ENCODE assay signal across 18 cellular contexts in genomic region chr13:38981096-38981495, GRCh38. TPM values are rescaled to one million over a fixed set of nuclear protein-coding genes. Genes with fewer than 3 reads are reported as not detected.
"Had no signal": no experiment of that assay in that cellular context is flagged by ENCODE, and none has a peak within 500 bp of the region (broad histone marks: within the 10 kb centered on the region; RNA-seq: fewer than 3 reads in every experiment).

No MANE protein-coding gene starts in this region.

- H2AFZ ChIP-seq: hepatocyte had no signal

- H3K79me2 ChIP-seq: hepatocyte had no signal

- H3K4me3 ChIP-seq: adrenal gland, hepatocyte, lower lobe of right lung, psoas muscle, suprapubic skin, upper lobe of left lung had no signal

- DNase-seq: activated B cell treated with CpG ODN at 0.5 μM for 24 hours; activated CD4-positive, alpha-beta T cell treated with anti-CD3 and anti-CD28 coated beads, Interleukin-2, amount 50 U/mL, for 1 hour; activated naive CD4-positive, alpha-beta T cell treated with anti-CD3 and anti-CD28 coated beads, Interleukin-2, amount 50 U/mL, for 16 hours; adrenal gland; central memory CD4-positive, alpha-beta T cell; cortex of kidney; effector memory CD4-positive, alpha-beta T cell; lower lobe of right lung; naive thymus-derived CD4-positive, alpha-beta T cell; psoas muscle; stimulated activated naive CD8-positive, alpha-beta T cell treated with anti-CD3 and anti-CD28 coated beads, Interleukin-15, Interleukin-2, amounts not matched to agents 100 U/mL and 50 U/mL, for 24 hours; T-helper 17 cell; upper lobe of left lung had no signal

- H3K4me2 ChIP-seq: hepatocyte had no signal

- H3K27me3 ChIP-seq: adrenal gland, hepatocyte, suprapubic skin, upper lobe of left lung had no signal

- H3K9me3 Mint-ChIP-seq: activated T-helper 2 cell treated with anti-CD3 and anti-CD28 coated beads, Interferon-gamma antibody, Interleukin-2, Interleukin-4, amounts not matched to agents 10 μg/mL and 5 μg/mL and 100 μg/mL, durations not matched to agents 14 hours and 24 hours and 36 hours had no signal

- H3K4me3 Mint-ChIP-seq: activated B cell treated with CpG ODN at 0.5 μM for 24 hours; naive thymus-derived CD4-positive, alpha-beta T cell; T-helper 17 cell had no signal

- H3K4me1 ChIP-seq: adrenal gland, lower lobe of right lung, psoas muscle, suprapubic skin, upper lobe of left lung had no signal

- H3K36me3 ChIP-seq: adrenal gland, lower lobe of right lung, suprapubic skin, upper lobe of left lung had no signal

- H3K27ac ChIP-seq: adrenal gland, hepatocyte, lower lobe of right lung, psoas muscle, suprapubic skin, upper lobe of left lung had no signal

- ATAC-seq: lower lobe of right lung; naive thymus-derived CD4-positive, alpha-beta T cell; psoas muscle; stimulated activated naive CD8-positive, alpha-beta T cell treated with anti-CD3 and anti-CD28 coated beads, Interleukin-15, Interleukin-2, amounts not matched to agents 100 U/mL and 50 U/mL, for 24 hours; T-helper 17 cell had no signal

- H3K4me1 Mint-ChIP-seq: activated B cell treated with CpG ODN at 0.5 μM for 24 hours; naive thymus-derived CD4-positive, alpha-beta T cell; T-helper 17 cell had no signal

- H3K27ac Mint-ChIP-seq: activated B cell treated with CpG ODN at 0.5 μM for 24 hours; activated T-helper 2 cell treated with anti-CD3 and anti-CD28 coated beads, Interferon-gamma antibody, Interleukin-2, Interleukin-4, amounts not matched to agents 10 μg/mL and 5 μg/mL and 100 μg/mL, durations not matched to agents 14 hours and 24 hours and 36 hours; naive thymus-derived CD4-positive, alpha-beta T cell; T-helper 17 cell had no signal

- H3K9me3 ChIP-seq: lower lobe of right lung, suprapubic skin had no signal

RNA-seq across cellular contexts. Expression of gene STOML3, which starts 9.5 kb away (rescaled TPM):
- total RNA-seq: activated B cell treated with CpG ODN at 0.5 μM for 24 hours; activated T-helper 2 cell treated with anti-CD3 and anti-CD28 coated beads, Interferon-gamma antibody, Interleukin-2, Interleukin-4, amounts not matched to agents 10 μg/mL and 5 μg/mL and 100 μg/mL, durations not matched to agents 14 hours and 24 hours and 36 hours; adrenal gland; hepatocyte; naive thymus-derived CD4-positive, alpha-beta T cell; osteoblast; psoas muscle; sciatic nerve; suprapubic skin; T-helper 17 cell had no signal
- polyA plus RNA-seq: adrenal gland; hepatocyte; naive thymus-derived CD4-positive, alpha-beta T cell; psoas muscle had no signal
